18 cellular contexts compared by ENCODE assay signal in the genomic region with DNA sequence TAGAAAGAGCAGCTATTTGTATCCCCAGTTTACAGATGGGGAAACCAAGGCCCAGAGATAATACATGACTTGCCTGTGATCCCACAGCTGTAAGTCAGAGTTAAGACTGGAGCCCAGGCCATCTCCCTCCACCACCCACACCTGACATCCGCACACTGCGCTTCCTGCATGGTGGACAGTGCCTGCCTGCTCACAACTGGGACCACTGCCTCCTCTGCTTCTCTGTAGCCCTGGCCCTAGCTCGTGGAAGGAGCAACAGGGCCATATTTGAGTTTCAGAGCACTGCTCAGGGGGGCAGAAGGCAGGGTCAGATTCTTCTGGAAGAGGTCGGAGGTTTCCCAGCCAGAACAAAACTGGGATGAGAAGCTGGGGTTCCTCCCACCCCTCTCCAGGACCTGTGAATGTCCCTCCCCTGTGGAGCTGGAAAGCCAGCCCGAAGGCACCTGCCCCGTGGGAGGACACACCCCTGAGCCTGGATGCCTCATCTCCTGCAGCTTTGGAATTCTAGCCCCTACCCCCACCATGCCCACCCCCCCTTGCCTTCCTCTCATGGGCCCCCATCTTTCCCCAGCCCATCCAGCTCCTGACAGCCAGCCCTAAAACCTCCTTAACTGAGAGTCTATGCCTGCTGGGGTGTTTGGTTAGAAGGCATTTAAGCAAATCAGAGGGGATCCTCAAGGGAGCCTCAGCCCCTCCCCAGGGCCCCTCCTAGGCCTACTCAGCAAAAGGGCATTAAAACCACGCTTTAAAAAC.
DNase-seq lines count a peak whose midpoint lies in the region; ATAC-seq and TF ChIP-seq lines count a peak whose summit lies in the region.
"Had no signal": no experiment of that assay in that cellular context is flagged by ENCODE, and none has a peak within 500 bp of the region (broad histone marks: within the 10 kb centered on the region; RNA-seq: fewer than 3 reads in every experiment).

No MANE protein-coding gene starts in this region.

- peak; percentile 42 for DNase-seq in right atrium auricular region (ENCODE audit: low spot score)
- DNase-seq in Right ventricle myocardium inferior (ENCODE audit: missing footprints) = no peak
- peak; percentile 68 to 78 for DNase-seq in NCI-H526 (lab: John Stamatoyannopoulos, UW)
- DNase-seq in left lobe of liver (ENCODE audit: low spot score) = peak; percentile 33
- DNase-seq in ureter (ENCODE audit: low spot score) = peak; percentile 36
- DNase-seq in NCI-H2107 (lab: John Stamatoyannopoulos, UW) = no peak
- DNase-seq in foreskin fibroblast = no peak
- DNase-seq: ACHN, DMS79, NCI-H1105 treated with DMSO at 0.1 percent for 48 hours, NCI-H1694, NCI-H2081 treated with DMSO at 0.1 percent for 48 hours, NCI-H774, SHP77 treated with DMSO at 0.1 percent for 48 hours, SK-N-SH had no signal

- no peak overlapping the region for H3K4me3 ChIP-seq in right atrium auricular region
- H3K4me3 ChIP-seq in foreskin fibroblast (ENCODE audit: low read depth in 1 of 2, low read length in 2 of 2) = no peak overlapping the region

- no peak for ATAC-seq in Right ventricle myocardium inferior
- ATAC-seq in left lobe of liver = no peak
- ATAC-seq in GM19467 (IDR thresholded peaks at IDR 0.05; ENCODE audit: unreplicated experiment) = no peak
- ATAC-seq: HCT116 had no signal

- no peaks in the 10 kb centered on the region for H3K4me1 ChIP-seq in right atrium auricular region

- intact Hi-C loops in Right ventricle myocardium inferior (cut with DNase I) = no loop called here

- H3K36me3 ChIP-seq in right atrium auricular region = no peaks in the 10 kb centered on the region

- no peaks in the 10 kb centered on the region for H3K27me3 ChIP-seq in right atrium auricular region

- H3K27ac ChIP-seq in right atrium auricular region = no peak overlapping the region
- H3K27ac ChIP-seq: C4-2B had no signal

- no peaks in the 10 kb centered on the region for H3K9me3 ChIP-seq in right atrium auricular region
- H3K9me3 ChIP-seq: SK-N-SH had no signal

- TF ChIP-seq CTCF in right atrium auricular region (IDR thresholded peaks at IDR 0.05) (no peak), foreskin fibroblast (IDR thresholded peaks at IDR 0.05; ENCODE audit: low read depth, low read length) (no peak)

Comparison
In these comparisons a context has a peak if more than half of its experiments do, and no peak if none do; other contexts are left out.
1. DNase-seq: peak in right atrium auricular region (single experiment), NCI-H526 (2 of 2), left lobe of liver (single experiment) and ureter (single experiment); none in Right ventricle myocardium inferior (single experiment), NCI-H2107 (single experiment) and foreskin fibroblast (0 of 2).